Comparison of ENCODE assay signal across 11 cellular contexts in the genomic region with DNA sequence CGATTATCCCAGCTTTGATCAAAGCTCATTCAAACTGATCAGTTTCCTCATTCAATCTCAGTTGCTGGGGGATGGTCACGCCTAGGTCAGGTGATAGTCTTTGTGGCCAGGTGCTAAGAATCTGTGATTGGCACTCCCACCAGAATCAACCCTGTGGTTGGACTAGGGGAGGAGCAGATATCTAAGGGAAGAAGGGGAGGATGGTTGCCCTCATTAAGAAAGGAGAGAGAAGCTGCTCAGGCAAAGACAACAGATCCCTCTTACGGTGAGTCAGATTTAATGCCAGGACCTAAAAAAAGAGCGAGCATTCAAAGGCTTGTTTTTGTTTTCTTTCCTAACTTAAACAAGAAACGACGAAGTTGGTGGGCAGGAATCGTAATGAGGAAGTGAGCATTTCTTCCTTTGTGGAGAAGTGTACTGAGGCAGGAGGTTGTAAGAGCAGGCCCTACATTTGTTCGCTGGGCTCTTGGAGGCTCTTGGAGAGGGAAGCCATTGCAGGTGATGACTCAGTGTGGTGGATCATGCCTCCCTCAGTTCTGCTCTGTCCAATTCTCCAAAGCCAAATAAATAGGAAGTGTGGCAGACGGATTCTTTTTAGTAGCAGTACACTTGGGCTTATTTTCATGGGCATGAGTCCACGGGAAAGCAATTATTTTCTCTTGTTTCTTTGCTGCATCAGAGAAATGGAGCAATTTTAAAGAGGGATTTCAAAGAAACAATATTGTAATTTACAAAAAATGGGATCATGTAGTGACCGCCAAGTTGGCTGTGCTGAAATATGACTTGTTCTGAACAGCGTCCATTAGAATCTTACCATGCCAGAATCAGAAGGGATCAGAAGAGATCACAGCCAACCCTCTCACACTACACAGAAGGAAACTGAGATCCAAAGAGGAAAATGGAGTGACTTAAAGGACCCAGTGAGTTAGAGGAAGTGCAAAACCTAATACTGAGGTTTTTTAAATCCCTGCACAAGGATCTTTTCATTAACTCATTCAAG. TPM values are rescaled to one million over a fixed set of nuclear protein-coding genes. Genes with fewer than 3 reads are reported as not detected.
DNase-seq lines count a peak whose midpoint lies in the region; ATAC-seq, FAIRE-seq and TF ChIP-seq lines count a peak whose summit lies in the region.
"Had no signal": no experiment of that assay in that cellular context is flagged by ENCODE, and none has a peak within 500 bp of the region (broad histone marks: within the 10 kb centered on the region; RNA-seq: fewer than 3 reads in every experiment).

No MANE protein-coding gene starts in this region.

- H2AFZ ChIP-seq in H1 (ENCODE audit: low read length) (0 out of 2 replicates have a peak overlapping the region, but pooled peaks have one; percentile 9), neural progenitor cell (replicated peaks) (no peak overlapping the region)

- H3K4ac ChIP-seq in H1 (replicated peaks; ENCODE audit: insufficient read length, low read depth, low read length), result no peak overlapping the region

- TF ChIP-seq CTCF in CD14-positive monocyte (IDR thresholded peaks at IDR 0.05), result no peak
- TF ChIP-seq CTCF in H1 (IDR thresholded peaks at IDR 0.05; ENCODE audit: control extremely low read depth in 1 of 3, insufficient read depth in 1 of 3, low read depth in 1 of 3, low read length in 3 of 3), result no peak
- no peak for TF ChIP-seq CTCF in neural progenitor cell (IDR thresholded peaks at IDR 0.05)
- TF ChIP-seq CTCF in GM10266 (IDR thresholded peaks at IDR 0.05; ENCODE audit: control insufficient read depth, insufficient read depth, low read depth, missing control alignments), result no peak

- no peak overlapping the region for H2AK5ac ChIP-seq in H1 (ENCODE audit: low read depth, low read length)

- H3K4me3 Mint-ChIP-seq in CD14-positive monocyte, result peak overlapping the region in 1 of 2 donors; percentile 69
- H3K4me3 Mint-ChIP-seq in neural progenitor cell, result no peak overlapping the region

- no peak overlapping the region for H3K23ac ChIP-seq in H1 (ENCODE audit: insufficient read length)

- no peak overlapping the region for H4K91ac ChIP-seq in H1 (replicated peaks; ENCODE audit: insufficient read length, low read length)

- H3K9me3 ChIP-seq in H1 (ENCODE audit: insufficient read depth in 2 of 2, low read depth in 1 of 2, low read length in 1 of 2) (peaks cover 9 to 10% of the 10 kb centered on the region in 2 experiments; a peak in 3 of 4 replicates), neural progenitor cell (ENCODE audit: low read depth) (no peaks in the 10 kb centered on the region)
- H3K9me3 ChIP-seq: pancreas had no signal

- H3F3A ChIP-seq in neural progenitor cell (ENCODE audit: low read depth), result no peaks in the 10 kb centered on the region

- peak overlapping the region; percentile 42 to 91 (median 80) for H3K27ac Mint-ChIP-seq in CD14-positive monocyte
- peak overlapping the region; percentile 37 for H3K27ac Mint-ChIP-seq in neural progenitor cell

- H3K4me1 Mint-ChIP-seq in CD14-positive monocyte (peaks cover 26% of the 10 kb centered on the region), neural progenitor cell (no peaks in the 10 kb centered on the region)

- WGBS in H1 (ENCODE audit: extremely low coverage in 1 of 2, insufficient coverage in 1 of 2, insufficient read length in 1 of 2, insufficient replicate concordance in 2 of 2, low coverage in 1 of 2, low lambda C conversion rate in 2 of 2, missing lambda C conversion rate in 1 of 2), 2 experiments, result 82% methylated on average over 12 of the region's 12 CpGs; no CpG with 5 or more reads in 1 of the 2 experiments

- intact Hi-C loops in CD14-positive monocyte (cut with micrococcal nuclease), result loop anchor here (5.0 to 10.0 kb wide), 2 partner anchors 34 to 49 kb away; no protein-coding TSS in a partner anchor

- no peak overlapping the region for H3K4me2 ChIP-seq in H1 (ENCODE audit: insufficient read depth in 1 of 2, low read depth in 2 of 2, low read length in 2 of 2)
- H3K4me2 ChIP-seq in neural progenitor cell, result no peak overlapping the region

- no peak for ATAC-seq in HG02759 (IDR thresholded peaks at IDR 0.05; ENCODE audit: unreplicated experiment)
- ATAC-seq: PC-3 had no signal

- H3K36me3 ChIP-seq in H1 (ENCODE audit: control insufficient read depth in 2 of 4, insufficient read depth in 4 of 4, low read length in 3 of 4) (no peaks in the 10 kb centered on the region), neural progenitor cell (no peaks in the 10 kb centered on the region)
- H3K36me3 ChIP-seq: breast epithelium, pancreas had no signal

- H2BK15ac ChIP-seq in H1 (ENCODE audit: low read length), result no peak overlapping the region

- POLR2A ChIA-PET in H1 (lab: Charles Lee; ENCODE audit: partially characterized antibody), result no interaction called here

- no peaks in the 10 kb centered on the region for H3K79me2 ChIP-seq in H1 (ENCODE audit: control insufficient read depth in 1 of 2, insufficient read depth in 2 of 2, low read length in 2 of 2)
- H3K79me2 ChIP-seq in neural progenitor cell (ENCODE audit: low read depth), result no peaks in the 10 kb centered on the region

- peaks cover 0 to 6% of the 10 kb centered on the region in 2 donors for H3K36me3 Mint-ChIP-seq in CD14-positive monocyte
- no peaks in the 10 kb centered on the region for H3K36me3 Mint-ChIP-seq in neural progenitor cell

- H3K23me2 ChIP-seq in H1 (ENCODE audit: low read depth, low read length), result no peaks in the 10 kb centered on the region

- H2BK120ac ChIP-seq in H1 (replicated peaks; ENCODE audit: low read depth, low read length), result no peak overlapping the region

- no peak overlapping the region for H3K27ac ChIP-seq in H1 (ENCODE audit: low read depth, low read length)
- H3K27ac ChIP-seq in neural progenitor cell, result no peak overlapping the region
- H3K27ac ChIP-seq: breast epithelium had no signal

- H3K14ac ChIP-seq in H1 (ENCODE audit: insufficient read length), result no peak overlapping the region

- no peak for TF ChIP-seq RAD21 in H1 (IDR thresholded peaks at IDR 0.05 in 1 of 2, conservative IDR thresholded peaks at IDR 0.05 in 1 of 2; ENCODE audit: low read depth in 2 of 2, low read length in 2 of 2)

- H4K8ac ChIP-seq in H1 (ENCODE audit: extremely low read depth, insufficient read depth, low read length), result no peak overlapping the region

- H3K27me3 ChIP-seq in H1 (replicated peaks in 1 of 4; ENCODE audit: control insufficient read depth in 3 of 4, extremely low read depth in 1 of 4, insufficient read depth in 3 of 4, low read length in 3 of 4) (no peaks in the 10 kb centered on the region), neural progenitor cell (no peaks in the 10 kb centered on the region)
- H3K27me3 ChIP-seq: breast epithelium, pancreas had no signal

- H3K4me1 ChIP-seq in H1 (replicated peaks in 1 of 4; ENCODE audit: control insufficient read depth in 3 of 4, insufficient read depth in 4 of 4, low read length in 3 of 4) (no peaks in the 10 kb centered on the region), neural progenitor cell (no peaks in the 10 kb centered on the region)
- H3K4me1 ChIP-seq: breast epithelium, pancreas had no signal

- H3K9me3 Mint-ChIP-seq in CD14-positive monocyte (peaks cover 0 to 13% (median 6%) of the 10 kb centered on the region in 7 donors), neural progenitor cell (peaks cover 10% of the 10 kb centered on the region)

- DNase-seq in CD14-positive monocyte (ENCODE audit: low spot score) (peak; percentile 83), NOMO-1 treated with DMSO at 0.1 percent for 48 hours (lab: John Stamatoyannopoulos, UW; ENCODE audit: unreplicated experiment) (peak; percentile 84), H1 (ENCODE audit: low read depth in 1 of 2, low spot score in 2 of 2) (no peak), neural progenitor cell (ENCODE audit: low spot score) (no peak), SHP77 treated with DMSO at 0.1 percent for 48 hours (lab: John Stamatoyannopoulos, UW) (no peak), GM10266 (ENCODE audit: extremely low spot score) (no peak), NCI-H345 (lab: John Stamatoyannopoulos, UW) (no peak)
- DNase-seq: pancreas, PC-3 had no signal

- H3K9ac ChIP-seq in H1 (replicated peaks in 1 of 4; ENCODE audit: extremely low read depth in 1 of 4, low read depth in 3 of 4, low read length in 3 of 4), result no peak overlapping the region
- H3K9ac ChIP-seq in neural progenitor cell, result no peak overlapping the region

- no peak overlapping the region for H2BK5ac ChIP-seq in H1 (ENCODE audit: low read depth, low read length)

- no peak overlapping the region for H2BK12ac ChIP-seq in H1 (ENCODE audit: low read depth, low read length)

- H4K5ac ChIP-seq in H1 (ENCODE audit: insufficient read length, low read depth, low read length), result no peak overlapping the region

- no peak for FAIRE-seq in H1 (lab: Jason Lieb, UNC)
- FAIRE-seq: pancreas had no signal

- TF ChIP-seq POLR2A in H1 (IDR thresholded peaks at IDR 0.05; ENCODE audit: control extremely low read depth in 1 of 2, low read depth in 2 of 2, low read length in 2 of 2), result no peak

- no peak overlapping the region for H2BK20ac ChIP-seq in H1 (ENCODE audit: low read length)

- H3K56ac ChIP-seq in H1 (replicated peaks; ENCODE audit: insufficient read length, low read depth, low read length), result no peak overlapping the region

- CTCF ChIA-PET in H1 (lab: Charles Lee; ENCODE audit: partially characterized antibody), result interaction anchor here (0.9 kb wide), 1 partner anchor 57 kb away, joined by 4 read pairs; no protein-coding TSS in a partner anchor

- H3K79me1 ChIP-seq in H1 (ENCODE audit: low read depth, low read length), result no peaks in the 10 kb centered on the region

- H3K27me3 Mint-ChIP-seq in CD14-positive monocyte (ENCODE audit: low read depth in 3 of 3) (peaks cover 0 to 8% (median 3%) of the 10 kb centered on the region in 3 donors), neural progenitor cell (ENCODE audit: insufficient read depth, low read depth) (peaks cover 7% of the 10 kb centered on the region)

- H3K4me3 ChIP-seq in H1 (ENCODE audit: extremely low read depth in 1 of 4, insufficient read depth in 2 of 4, low read depth in 3 of 4, low read length in 4 of 4) (no peak overlapping the region), neural progenitor cell (no peak overlapping the region)
- H3K4me3 ChIP-seq: breast epithelium, pancreas had no signal

- TF ChIP-seq EP300 in H1 (IDR thresholded peaks at IDR 0.05; ENCODE audit: borderline replicate concordance in 1 of 2, low read depth in 2 of 2, low read length in 2 of 2), result no peak

- H3K18ac ChIP-seq in H1 (ENCODE audit: extremely low read depth, low read length), result no peak overlapping the region

- H4K20me1 ChIP-seq in H1 (replicated peaks in 1 of 2; ENCODE audit: control insufficient read depth in 1 of 2, insufficient read depth in 2 of 2, low read length in 2 of 2) (no peaks in the 10 kb centered on the region), neural progenitor cell (ENCODE audit: low read depth) (no peaks in the 10 kb centered on the region)

RNA-seq across cellular contexts. Expression of a gene that starts 18.7 kb away (rescaled TPM):
- polyA plus RNA-seq in CD14-positive monocyte (10 to 100 TPM; 25.0 to 26.8 TPM), H1 (2011; rRNA removed) (16.8 and 18.6 TPM in 2 replicates)
- total RNA-seq in H1 (2021; fragmentation: NEBNext Ultra II Directional; extraction: Animal tissue kit (Norgen Biotek cat#: 25700)), result 51.7 and 52.4 TPM in 2 replicates
- 13.3 TPM for polyA plus RNA-seq in H1 (2011; cell fraction: cytosol; rRNA removed)
- polyA plus RNA-seq in H1 (2011; cell fraction: nucleus; rRNA removed), result 24.7 TPM
- polyA plus RNA-seq in H1 (2012, experiment 1 of 2), result 14.5 to 27.9 TPM (median 23.0 TPM) in 4 replicates
- polyA plus RNA-seq in H1 (2012, experiment 2 of 2), result 1.1 TPM
- polyA plus RNA-seq in H1 (2013, experiment 1 of 2), result 19.4 TPM
- 22.8 TPM for polyA plus RNA-seq in H1 (2013, experiment 2 of 2)
- 192 and 268 TPM in 2 replicates for polyA minus RNA-seq in H1 (2011; rRNA and poly(A)+ RNA removed)
- 46.6 TPM for polyA minus RNA-seq in H1 (2011; cell fraction: cytosol; rRNA and poly(A)+ RNA removed)
- 76.1 TPM for polyA minus RNA-seq in H1 (2011; cell fraction: nucleus; rRNA and poly(A)+ RNA removed)
- 86.8 and 138 TPM in 2 replicates for total RNA-seq in neural progenitor cell (ENCODE audit: low replicate concordance)

Comparison
In these comparisons a context has a peak if more than half of its experiments do, and no peak if none do; other contexts are left out.
1. DNase-seq: peak in CD14-positive monocyte (single experiment) and NOMO-1 treated with DMSO at 0.1 percent for 48 hours (single experiment); none in H1 (0 of 2), neural progenitor cell (single experiment), SHP77 treated with DMSO at 0.1 percent for 48 hours (single experiment), GM10266 (single experiment) and NCI-H345 (single experiment).